In the genomic region with DNA sequence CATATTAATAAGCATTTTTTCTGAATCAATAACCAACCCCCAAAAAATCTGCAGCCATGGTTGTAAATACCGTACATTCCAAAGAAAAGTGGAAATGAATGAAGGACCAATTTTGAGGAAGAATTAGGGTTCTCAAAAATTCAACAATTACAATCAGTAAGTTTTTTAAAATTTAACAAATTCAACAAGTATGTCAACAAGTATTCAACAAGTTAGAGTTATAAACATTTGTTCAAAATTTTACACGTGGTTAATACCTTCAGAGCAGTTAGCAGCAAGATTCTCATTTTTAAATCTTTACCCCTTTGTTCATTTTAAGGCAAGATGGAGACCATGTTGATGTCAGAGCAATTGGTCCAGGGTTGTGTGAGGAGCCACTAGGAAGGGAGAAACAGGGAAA, we compare ENCODE assay signal across 20 cellular contexts. TPM values are rescaled to one million over a fixed set of nuclear protein-coding genes. Genes with fewer than 3 reads are reported as not detected.
DNase-seq lines count a peak whose midpoint lies in the region; ATAC-seq and TF ChIP-seq lines count a peak whose summit lies in the region.
"Had no signal": no experiment of that assay in that cellular context is flagged by ENCODE, and none has a peak within 500 bp of the region (broad histone marks: within the 10 kb centered on the region; RNA-seq: fewer than 3 reads in every experiment).

No MANE protein-coding gene starts in this region.

- intact Hi-C loops in thyroid gland (cut with DNase I) (no loop called here), CD14-positive monocyte (cut with micrococcal nuclease) (no loop called here)

- H3K4me1 ChIP-seq in DOHH2 (ENCODE audit: control insufficient read depth, low read length), result peaks cover 17% of the 10 kb centered on the region
- H3K4me1 ChIP-seq in thyroid gland, result peaks cover 15% of the 10 kb centered on the region in 2 donors
- H3K4me1 ChIP-seq: A549 had no signal

- no peak for TF ChIP-seq POLR2A in thyroid gland (IDR thresholded peaks at IDR 0.05)

- 0 out of 2 replicates have a peak overlapping the region, but pooled peaks have one; percentile 19 for H3K4me2 ChIP-seq in DOHH2 (ENCODE audit: low read length)
- H3K4me2 ChIP-seq: A549; BLaER1 treated with 17β-estradiol and CSF1 and Interleukin-3, amounts not matched to agents 10 nM and 100 nM had no signal

- H3K9me2 ChIP-seq in DOHH2 (replicated peaks; ENCODE audit: control insufficient read depth, low read length), result no peaks in the 10 kb centered on the region

- no peak for DNase-seq in glutamatergic neuron
- DNase-seq in thyroid gland, result no peak
- DNase-seq in CD14-positive monocyte (ENCODE audit: low spot score), result no peak
- DNase-seq: AML-193; CD4-positive, alpha-beta memory T cell; CD4-positive, CD25-positive, alpha-beta regulatory T cell; CD8-positive, alpha-beta memory T cell; COR-L47; DMS 273 treated with DMSO at 0.1 percent for 48 hours; DMS153; DMS53; DND-41; GF-D8 had no signal

- no peaks in the 10 kb centered on the region for H3K79me2 ChIP-seq in DOHH2 (ENCODE audit: control insufficient read depth, low read length)

- no peaks in the 10 kb centered on the region for H3F3A ChIP-seq in DOHH2 (ENCODE audit: control insufficient read depth, insufficient read depth)

- 65 to 67% methylated on average over 2 of the region's 2 CpGs for WGBS in thyroid gland, 2 donors

- H3K9me3 Mint-ChIP-seq in glutamatergic neuron (ENCODE audit: unreplicated experiment) (peaks cover 9% of the 10 kb centered on the region), CD14-positive monocyte (peaks cover 2 to 16% (median 6%) of the 10 kb centered on the region in 7 donors)
- H3K9me3 Mint-ChIP-seq: CD4-positive, alpha-beta memory T cell; CD4-positive, CD25-positive, alpha-beta regulatory T cell; CD8-positive, alpha-beta memory T cell had no signal

- TF ChIP-seq CTCF in DOHH2 (IDR thresholded peaks at IDR 0.05; ENCODE audit: low read depth, low read length, poor library complexity, severe bottlenecking) (no peak), glutamatergic neuron (IDR thresholded peaks at IDR 0.05; ENCODE audit: partially characterized antibody, unreplicated experiment) (no peak), thyroid gland (IDR thresholded peaks at IDR 0.05) (no peak), CD14-positive monocyte (IDR thresholded peaks at IDR 0.05) (no peak)

- H3K27me3 Mint-ChIP-seq in glutamatergic neuron (ENCODE audit: unreplicated experiment), result no peaks in the 10 kb centered on the region
- H3K27me3 Mint-ChIP-seq in CD14-positive monocyte (ENCODE audit: low read depth in 3 of 3), result peaks cover 0 to 2% (median 1%) of the 10 kb centered on the region in 3 donors

- H3K4me3 Mint-ChIP-seq in glutamatergic neuron (ENCODE audit: unreplicated experiment) (no peak overlapping the region), CD14-positive monocyte (no peak overlapping the region)
- H3K4me3 Mint-ChIP-seq: B cell; CD4-positive, alpha-beta memory T cell; CD4-positive, CD25-positive, alpha-beta regulatory T cell; CD8-positive, alpha-beta memory T cell had no signal

- H3K4me3 ChIP-seq in DOHH2 (ENCODE audit: low read length) (no peak overlapping the region), thyroid gland (replicated peaks in 1 of 3) (no peak overlapping the region)
- H3K4me3 ChIP-seq: A549; BLaER1 treated with 17β-estradiol and CSF1 and Interleukin-3, amounts not matched to agents 10 nM and 100 nM had no signal

- peak overlapping the region; percentile 27; the same call in 1 of the 2 replicates for H3K27ac ChIP-seq in DOHH2 (ENCODE audit: low read depth, low read length)
- peak overlapping the region in 2 of 3 donors; percentile 43 to 55 for H3K27ac ChIP-seq in thyroid gland
- H3K27ac ChIP-seq: 22Rv1; A549; BLaER1 treated with 17β-estradiol and CSF1 and Interleukin-3, amounts not matched to agents 10 nM and 100 nM; C4-2B had no signal

- H4K20me1 ChIP-seq in DOHH2 (ENCODE audit: control insufficient read depth, insufficient read depth, low read depth, low read length), result no peaks in the 10 kb centered on the region
- H4K20me1 ChIP-seq: BLaER1 treated with 17β-estradiol and CSF1 and Interleukin-3, amounts not matched to agents 10 nM and 100 nM had no signal

- H3K36me3 Mint-ChIP-seq in glutamatergic neuron (ENCODE audit: unreplicated experiment), result no peaks in the 10 kb centered on the region
- no peaks in the 10 kb centered on the region for H3K36me3 Mint-ChIP-seq in CD14-positive monocyte
- H3K36me3 Mint-ChIP-seq: CD4-positive, alpha-beta memory T cell; CD4-positive, CD25-positive, alpha-beta regulatory T cell; CD8-positive, alpha-beta memory T cell had no signal

- H3K36me3 ChIP-seq in DOHH2 (ENCODE audit: control insufficient read depth, low read length) (no peaks in the 10 kb centered on the region), thyroid gland (no peaks in the 10 kb centered on the region)
- H3K36me3 ChIP-seq: BLaER1 treated with 17β-estradiol and CSF1 and Interleukin-3, amounts not matched to agents 10 nM and 100 nM had no signal

- H3K27me3 ChIP-seq in DOHH2 (ENCODE audit: control insufficient read depth, low read length) (no peaks in the 10 kb centered on the region), thyroid gland (no peaks in the 10 kb centered on the region)
- H3K27me3 ChIP-seq: BLaER1 treated with 17β-estradiol and CSF1 and Interleukin-3, amounts not matched to agents 10 nM and 100 nM had no signal

- H3K4me1 Mint-ChIP-seq in glutamatergic neuron (ENCODE audit: low read depth, unreplicated experiment) (peaks cover 15% of the 10 kb centered on the region), CD14-positive monocyte (no peaks in the 10 kb centered on the region)
- H3K4me1 Mint-ChIP-seq: CD4-positive, alpha-beta memory T cell; CD4-positive, CD25-positive, alpha-beta regulatory T cell; CD8-positive, alpha-beta memory T cell had no signal

- H3K27ac Mint-ChIP-seq in glutamatergic neuron (ENCODE audit: unreplicated experiment) (peak overlapping the region; percentile 81), CD14-positive monocyte (peak overlapping the region in 1 of 7 donors; percentile 1)
- H3K27ac Mint-ChIP-seq: B cell; CD4-positive, alpha-beta memory T cell; CD4-positive, CD25-positive, alpha-beta regulatory T cell; CD8-positive, alpha-beta memory T cell had no signal

- H3K9me3 ChIP-seq in DOHH2 (ENCODE audit: control insufficient read depth, insufficient read depth, low read length), result no peaks in the 10 kb centered on the region
- H3K9me3 ChIP-seq in thyroid gland, result no peaks in the 10 kb centered on the region
- H3K9me3 ChIP-seq: A549 had no signal

- no peak for ATAC-seq in GM19452 (IDR thresholded peaks at IDR 0.05; ENCODE audit: unreplicated experiment)
- ATAC-seq: A549 had no signal

RNA-seq across cellular contexts. Expression of gene ANKEF1, which starts 27.6 kb away (rescaled TPM):
- total RNA-seq in glutamatergic neuron (ENCODE audit: unreplicated experiment) (4.3 TPM), thyroid gland (10 to 100 TPM; 10.1 to 14.2 (median 11.5) TPM)
- under 1 TPM; 0.10 to 0.15 TPM for polyA plus RNA-seq in CD14-positive monocyte
